Comparison of ENCODE assay signal across 2 cellular contexts in the genomic region with DNA sequence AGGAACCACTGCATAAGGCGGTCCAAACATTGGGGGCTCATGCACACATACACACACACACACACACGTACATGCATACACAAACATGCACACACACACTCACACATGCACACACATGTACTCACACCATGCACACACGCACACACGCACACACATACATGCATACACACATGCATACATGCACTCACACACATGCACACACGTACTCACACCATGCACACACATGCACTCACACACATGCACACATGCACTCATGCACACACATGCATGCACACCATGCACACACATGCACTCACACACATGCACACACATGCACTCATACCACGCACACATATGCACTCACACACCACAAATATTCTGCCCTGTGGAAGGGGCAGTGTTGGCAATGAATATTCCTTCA.
TF ChIP-seq lines count a peak whose summit lies in the region.

No MANE protein-coding gene starts in this region.

TF ChIP-seq in GM12891, 5 proteins besides CTCF, POLR2A, EP300 and RAD21:
- no peak for TF ChIP-seq TAF1 (IDR thresholded peaks at IDR 0.05; ENCODE audit: low read depth, low read length)
- TF ChIP-seq SPI1 (IDR thresholded peaks at IDR 0.05; ENCODE audit: low read depth, low read length): no peak
- TF ChIP-seq PAX5 (IDR thresholded peaks at IDR 0.05; ENCODE audit: insufficient read depth, low read length, severe bottlenecking): no peak
- TF ChIP-seq POLR2AphosphoS5 (IDR thresholded peaks at IDR 0.05; ENCODE audit: low read depth, low read length): no peak
- no peak for TF ChIP-seq POU2F2 (IDR thresholded peaks at IDR 0.05; ENCODE audit: low read depth, low read length)

TF ChIP-seq in H1, 55 proteins besides CTCF, POLR2A, EP300 and RAD21:
- TF ChIP-seq YY1 (IDR thresholded peaks at IDR 0.05; ENCODE audit: low read depth, low read length): no peak
- TF ChIP-seq TCF12 (IDR thresholded peaks at IDR 0.05; ENCODE audit: low read depth, low read length): no peak
- no peak for TF ChIP-seq SUZ12 (IDR thresholded peaks at IDR 0.05; ENCODE audit: low read length)
- TF ChIP-seq, protein P1, sequence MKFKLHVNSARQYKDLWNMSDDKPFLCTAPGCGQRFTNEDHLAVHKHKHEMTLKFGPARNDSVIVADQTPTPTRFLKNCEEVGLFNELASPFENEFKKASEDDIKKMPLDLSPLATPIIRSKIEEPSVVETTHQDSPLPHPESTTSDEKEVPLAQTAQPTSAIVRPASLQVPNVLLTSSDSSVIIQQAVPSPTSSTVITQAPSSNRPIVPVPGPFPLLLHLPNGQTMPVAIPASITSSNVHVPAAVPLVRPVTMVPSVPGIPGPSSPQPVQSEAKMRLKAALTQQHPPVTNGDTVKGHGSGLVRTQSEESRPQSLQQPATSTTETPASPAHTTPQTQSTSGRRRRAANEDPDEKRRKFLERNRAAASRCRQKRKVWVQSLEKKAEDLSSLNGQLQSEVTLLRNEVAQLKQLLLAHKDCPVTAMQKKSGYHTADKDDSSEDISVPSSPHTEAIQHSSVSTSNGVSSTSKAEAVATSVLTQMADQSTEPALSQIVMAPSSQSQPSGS (IDR thresholded peaks at IDR 0.05; ENCODE audit: low read length): no peak
- no peak for TF ChIP-seq GABPA (IDR thresholded peaks at IDR 0.05; ENCODE audit: borderline replicate concordance, insufficient read depth, low read length)
- no peak for TF ChIP-seq CEBPB (IDR thresholded peaks at IDR 0.05; ENCODE audit: low read depth, low read length)
- TF ChIP-seq SP4 (IDR thresholded peaks at IDR 0.05; ENCODE audit: low read length): no peak
- TF ChIP-seq SP2 (IDR thresholded peaks at IDR 0.05; ENCODE audit: low read length): no peak
- no peak for TF ChIP-seq SRF (IDR thresholded peaks at IDR 0.05; ENCODE audit: low read depth, low read length)
- TF ChIP-seq, protein P2, sequence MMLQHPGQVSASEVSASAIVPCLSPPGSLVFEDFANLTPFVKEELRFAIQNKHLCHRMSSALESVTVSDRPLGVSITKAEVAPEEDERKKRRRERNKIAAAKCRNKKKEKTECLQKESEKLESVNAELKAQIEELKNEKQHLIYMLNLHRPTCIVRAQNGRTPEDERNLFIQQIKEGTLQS (IDR thresholded peaks at IDR 0.05; ENCODE audit: insufficient read depth, low read depth, low read length): no peak
- TF ChIP-seq RBBP5 (IDR thresholded peaks at IDR 0.05; ENCODE audit: borderline replicate concordance, low read depth, low read length): no peak
- TF ChIP-seq POLR2AphosphoS5 (IDR thresholded peaks at IDR 0.05; ENCODE audit: low read depth, low read length): no peak
- no peak for TF ChIP-seq ASH2L (IDR thresholded peaks at IDR 0.05; ENCODE audit: low read length)
- no peak for TF ChIP-seq KDM5A (IDR thresholded peaks at IDR 0.05; ENCODE audit: low read length)
- TF ChIP-seq TBP (IDR thresholded peaks at IDR 0.05; ENCODE audit: low read depth, low read length): no peak
- no peak for TF ChIP-seq FOSL1 (IDR thresholded peaks at IDR 0.05; ENCODE audit: insufficient read depth, low read depth, low read length)
- TF ChIP-seq, protein P3, sequence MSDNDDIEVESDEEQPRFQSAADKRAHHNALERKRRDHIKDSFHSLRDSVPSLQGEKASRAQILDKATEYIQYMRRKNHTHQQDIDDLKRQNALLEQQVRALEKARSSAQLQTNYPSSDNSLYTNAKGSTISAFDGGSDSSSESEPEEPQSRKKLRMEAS (IDR thresholded peaks at IDR 0.05): no peak
- TF ChIP-seq GTF2F1 (IDR thresholded peaks at IDR 0.05; ENCODE audit: borderline replicate concordance, low read depth, low read length): no peak
- TF ChIP-seq SP1 (IDR thresholded peaks at IDR 0.05; ENCODE audit: low read depth, low read length): no peak
- TF ChIP-seq NRF1 (IDR thresholded peaks at IDR 0.05; ENCODE audit: low read depth, low read length): no peak
TF ChIP-seq in H1: peak in this region for 0.
